ENCODE assay signal across 12 cellular contexts in the genomic region with DNA sequence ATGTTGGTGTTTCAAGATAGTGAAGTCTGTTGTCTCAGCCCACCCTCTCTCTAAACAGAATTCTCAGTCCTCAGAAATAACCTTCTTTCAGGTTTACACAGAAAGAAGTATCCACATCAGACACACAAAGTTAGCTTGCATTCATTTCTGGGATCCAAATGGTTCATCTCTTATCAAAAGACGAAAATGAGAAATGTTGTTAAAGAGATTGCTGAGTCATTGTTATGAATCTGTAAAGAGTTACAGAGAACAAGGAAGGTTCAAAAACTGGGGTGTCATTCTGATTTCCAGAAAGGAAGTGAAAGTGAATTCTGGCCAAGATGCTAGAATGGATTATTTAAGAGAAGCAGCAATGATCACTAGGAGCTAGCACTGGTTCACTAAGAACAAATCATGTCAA.
A peak's percentile ranks its signal among the peaks of the same experiment; 100 is the strongest.
DNase-seq lines count a peak whose midpoint lies in the region; ATAC-seq and TF ChIP-seq lines count a peak whose summit lies in the region.
"Had no signal": no experiment of that assay in that cellular context is flagged by ENCODE, and none has a peak within 500 bp of the region (broad histone marks: within the 10 kb centered on the region; RNA-seq: fewer than 3 reads in every experiment).

No MANE protein-coding gene starts in this region.

- H3K27ac Mint-ChIP-seq in GM23338: peak overlapping the region; percentile 26

- no peak overlapping the region for H2AK5ac ChIP-seq in mesenchymal stem cell (ENCODE audit: low read length, severe bottlenecking)

- no peaks in the 10 kb centered on the region for H3K79me1 ChIP-seq in mesenchymal stem cell (replicated peaks; ENCODE audit: low read length, poor library complexity, severe bottlenecking)

- H2BK12ac ChIP-seq in mesenchymal stem cell (ENCODE audit: low read length in 2 of 2): no peak overlapping the region

- ATAC-seq in GM23338 (no peak), GM19397 (IDR thresholded peaks at IDR 0.05; ENCODE audit: unreplicated experiment) (no peak), left ventricle myocardium superior (no peak), HG02970 (IDR thresholded peaks at IDR 0.05; ENCODE audit: low FRiP score, unreplicated experiment) (no peak)

- H2BK120ac ChIP-seq in mesenchymal stem cell (ENCODE audit: low read depth, low read length): no peak overlapping the region

- H3F3A ChIP-seq in GM23338 (replicated peaks; ENCODE audit: low read depth): no peaks in the 10 kb centered on the region

- H3K4me2 ChIP-seq in GM23338 (no peak overlapping the region), mesenchymal stem cell (ENCODE audit: low read length, poor library complexity, severe bottlenecking) (no peak overlapping the region)
- H3K4me2 ChIP-seq: BLaER1 had no signal

- H3K14ac ChIP-seq in mesenchymal stem cell (ENCODE audit: low read length in 2 of 2): no peak overlapping the region

- H2BK5ac ChIP-seq in mesenchymal stem cell (ENCODE audit: low read depth, low read length, poor library complexity, severe bottlenecking): no peak overlapping the region

- peaks cover 14% of the 10 kb centered on the region; the same call in 2 of the 3 replicates for H3K4me1 Mint-ChIP-seq in GM23338

- no peaks in the 10 kb centered on the region for H3K27me3 Mint-ChIP-seq in GM23338 (ENCODE audit: insufficient read depth, low read depth, poor library complexity)

- H3K9me3 Mint-ChIP-seq in GM23338: no peaks in the 10 kb centered on the region

- TF ChIP-seq CTCF in GM06990 (IDR thresholded peaks at IDR 0.05; ENCODE audit: insufficient read depth, low read length, poor library complexity, severe bottlenecking): no peak
- TF ChIP-seq CTCF in GM23338 (conservative IDR thresholded peaks at IDR 0.05; ENCODE audit: low read depth in 2 of 2): no peak

- H3K9me2 ChIP-seq in GM23338 (ENCODE audit: insufficient read depth): peaks cover 5% of the 10 kb centered on the region; the same call in 1 of the 2 replicates

- H3K18ac ChIP-seq in mesenchymal stem cell (ENCODE audit: low read depth in 1 of 2, low read length in 2 of 2): no peak overlapping the region

- H4K8ac ChIP-seq in mesenchymal stem cell (ENCODE audit: low read length): no peak overlapping the region

- DNase-seq in GM06990 (ENCODE audit: extremely low read depth, insufficient read length) (peak; percentile 20), GM23338 (ENCODE audit: low spot score) (no peak), NOMO-1 (lab: John Stamatoyannopoulos, UW; ENCODE audit: unreplicated experiment in 2 of 2) (peak; percentile 70 to 96), fibroblast of peridontal ligament (ENCODE audit: extremely low read depth) (peak; percentile 45), left ventricle myocardium superior (no peak), mesenchymal stem cell (no peak)
- DNase-seq: activated CD4-positive, alpha-beta T cell treated with anti-CD3 and anti-CD28 coated beads for 1 hour; activated effector memory CD4-positive, alpha-beta T cell treated with anti-CD3 and anti-CD28 coated beads, Interleukin-2, amount 50 U/mL, for 16 hours had no signal

- H3K4me3 Mint-ChIP-seq in GM23338: no peak overlapping the region

- no peak overlapping the region for H4K91ac ChIP-seq in mesenchymal stem cell (ENCODE audit: low read length)

- H3K27ac ChIP-seq in GM23338 (ENCODE audit: low read depth): no peak overlapping the region
- no peak overlapping the region for H3K27ac ChIP-seq in mesenchymal stem cell (ENCODE audit: low read length, poor library complexity, severe bottlenecking)
- H3K27ac ChIP-seq: BLaER1, cardiac muscle cell had no signal

- H2AFZ ChIP-seq in GM23338 (peak overlapping the region; percentile 82; the same call in 1 of the 2 replicates), mesenchymal stem cell (ENCODE audit: low read depth, low read length) (no peak overlapping the region)

- WGBS in mesenchymal stem cell: 85% methylated on average over 1 of the region's 1 CpG

- no peaks in the 10 kb centered on the region for H3K79me2 ChIP-seq in GM23338 (replicated peaks; ENCODE audit: insufficient read depth)

- no peak overlapping the region for H3K4ac ChIP-seq in mesenchymal stem cell (ENCODE audit: low read depth in 1 of 2, low read length in 2 of 2)

- intact Hi-C loops in left ventricle myocardium superior (cut with micrococcal nuclease): no loop called here

- H3K9ac ChIP-seq in mesenchymal stem cell (ENCODE audit: low read length): no peak overlapping the region
- H3K9ac ChIP-seq: BLaER1 had no signal

- H3K23ac ChIP-seq in mesenchymal stem cell (ENCODE audit: low read length in 2 of 2): no peak overlapping the region

- no peak overlapping the region for H2BK15ac ChIP-seq in mesenchymal stem cell (ENCODE audit: low read depth, poor library complexity, severe bottlenecking)

- H3K4me3 ChIP-seq in GM06990 (replicated peaks; ENCODE audit: low read depth, low read length) (no peak overlapping the region), GM23338 (no peak overlapping the region), mesenchymal stem cell (ENCODE audit: insufficient read depth in 1 of 2, low read depth in 1 of 2, low read length in 2 of 2) (no peak overlapping the region)
- H3K4me3 ChIP-seq: BLaER1, cardiac muscle cell had no signal

- H3K36me3 ChIP-seq in GM06990 (ENCODE audit: control insufficient read depth, insufficient read depth, low read length) (no peaks in the 10 kb centered on the region), GM23338 (ENCODE audit: insufficient read depth) (no peaks in the 10 kb centered on the region), mesenchymal stem cell (ENCODE audit: control insufficient read depth in 1 of 2, insufficient read depth in 2 of 2, low read depth in 1 of 2, low read length in 2 of 2) (no peaks in the 10 kb centered on the region)
- H3K36me3 ChIP-seq: BLaER1, cardiac muscle cell had no signal

- no peaks in the 10 kb centered on the region for H3K9me3 ChIP-seq in mesenchymal stem cell (ENCODE audit: control insufficient read depth, low read length)
- H3K9me3 ChIP-seq: BLaER1 had no signal

- no peaks in the 10 kb centered on the region for H3K27me3 ChIP-seq in GM06990 (replicated peaks; ENCODE audit: control insufficient read depth, insufficient read depth, low read length)
- no peaks in the 10 kb centered on the region for H3K27me3 ChIP-seq in GM23338 (ENCODE audit: insufficient read depth)
- H3K27me3 ChIP-seq in mesenchymal stem cell (ENCODE audit: control insufficient read depth in 1 of 2, insufficient read depth in 1 of 2, low read length in 2 of 2): no peaks in the 10 kb centered on the region
- H3K27me3 ChIP-seq: BLaER1, cardiac muscle cell had no signal

- no peaks in the 10 kb centered on the region for H4K20me1 ChIP-seq in GM23338 (replicated peaks; ENCODE audit: insufficient read depth)
- H4K20me1 ChIP-seq: BLaER1 had no signal

- no peaks in the 10 kb centered on the region for H3K36me3 Mint-ChIP-seq in GM23338 (ENCODE audit: low read depth)

- H3K4me1 ChIP-seq in GM23338 (ENCODE audit: insufficient read depth): peaks cover 13% of the 10 kb centered on the region
- peaks cover 2% of the 10 kb centered on the region for H3K4me1 ChIP-seq in mesenchymal stem cell (ENCODE audit: control insufficient read depth, insufficient read depth, low read depth, low read length)

TF ChIP-seq in GM23338, 12 proteins besides CTCF, POLR2A, EP300 and RAD21 (continues in another document):
- no peak for TF ChIP-seq CREB1 (CRISPR knock-in tag; IDR thresholded peaks at IDR 0.05; ENCODE audit: low read depth)
- no peak for TF ChIP-seq ZNF114 (CRISPR knock-in tag; IDR thresholded peaks at IDR 0.05)
- no peak for TF ChIP-seq STAT1 (IDR thresholded peaks at IDR 0.05; ENCODE audit: unreplicated experiment)
- TF ChIP-seq JUNB (IDR thresholded peaks at IDR 0.05; ENCODE audit: unreplicated experiment): no peak
- TF ChIP-seq ZNF331 (CRISPR knock-in tag; IDR thresholded peaks at IDR 0.05; ENCODE audit: low read depth): no peak

Comparison
In these comparisons a context has a peak if more than half of its experiments do, and no peak if none do; other contexts are left out.
1. DNase-seq: peak in GM06990 (single experiment), NOMO-1 (2 of 2) and fibroblast of peridontal ligament (single experiment); none in GM23338 (single experiment), left ventricle myocardium superior (single experiment) and mesenchymal stem cell (single experiment).